Comparison of ENCODE assay signal across 29 cellular contexts in the genomic region with DNA sequence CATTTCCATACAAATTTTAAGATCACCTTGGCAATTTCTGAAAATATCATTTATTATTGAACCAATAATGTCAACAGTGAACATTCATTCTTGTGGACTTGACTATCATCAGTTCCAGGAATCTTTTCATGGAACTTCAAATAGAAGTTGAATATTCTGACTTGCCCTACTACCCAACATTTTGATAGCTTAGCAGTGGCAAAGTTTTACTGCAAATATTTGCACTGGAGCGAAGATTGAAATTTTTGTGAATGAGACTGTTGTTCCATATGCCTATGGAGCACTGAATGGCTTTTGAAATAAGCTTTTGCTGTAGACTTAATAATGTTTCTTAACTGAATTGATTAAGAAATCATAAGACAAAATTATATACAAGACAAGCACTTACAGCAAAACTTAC. TPM values are rescaled to one million over a fixed set of nuclear protein-coding genes. Genes with fewer than 3 reads are reported as not detected.
"Had no signal": no experiment of that assay in that cellular context is flagged by ENCODE, and none has a peak within 500 bp of the region (broad histone marks: within the 10 kb centered on the region; RNA-seq: fewer than 3 reads in every experiment).

No MANE protein-coding gene starts in this region.

- ATAC-seq: stimulated activated effector memory CD8-positive, alpha-beta T cell treated with anti-CD3 and anti-CD28 coated beads, Interleukin-12 subunit alpha, Interleukin-12 subunit beta, amount 100 ng/mL, for 72 hours; stimulated activated memory B cell treated with anti-CD40 and anti-IgM and Interleukin-4, amounts not matched to agents 10 μg/mL and 1 μg/mL and 100 μg/mL, for 72 hours; stimulated activated naive B cell treated with anti-CD40 and anti-IgM and Interleukin-4, amounts not matched to agents 10 μg/mL and 1 μg/mL and 100 μg/mL, for 72 hours; stimulated activated naive CD8-positive, alpha-beta T cell treated with anti-CD3 and anti-CD28 coated beads, Interleukin-15, amount 100 ng/mL, for 72 hours; stimulated activated naive CD8-positive, alpha-beta T cell treated with anti-CD3 and anti-CD28 coated beads, Interleukin-15, Interleukin-2, amounts not matched to agents 100 U/mL and 50 U/mL, for 24 hours; upper lobe of right lung had no signal

- H3K9me3 ChIP-seq: suprapubic skin, testis, thyroid gland, upper lobe of right lung, vagina had no signal

- H3K27ac Mint-ChIP-seq: stimulated activated effector memory CD8-positive, alpha-beta T cell treated with anti-CD3 and anti-CD28 coated beads, Interleukin-12 subunit alpha, Interleukin-12 subunit beta, amount 100 ng/mL, for 72 hours; stimulated activated memory B cell treated with anti-CD40 and anti-IgM and Interleukin-4, amounts not matched to agents 10 μg/mL and 1 μg/mL and 100 μg/mL, for 72 hours; stimulated activated naive B cell treated with anti-CD40 and anti-IgM and Interleukin-4, amounts not matched to agents 10 μg/mL and 1 μg/mL and 100 μg/mL, for 72 hours; stimulated activated naive CD8-positive, alpha-beta T cell treated with anti-CD3 and anti-CD28 coated beads, Interleukin-15, amount 100 ng/mL, for 72 hours; stimulated activated naive CD8-positive, alpha-beta T cell treated with anti-CD3 and anti-CD28 coated beads, Interleukin-15, Interleukin-2, amounts not matched to agents 100 ng/mL and 50 ng/mL, for 24 hours; type B pancreatic cell had no signal

- H3K27me3 ChIP-seq: stomach, suprapubic skin, testis, thyroid gland, tibial artery, tibial nerve, transverse colon, upper lobe of left lung, upper lobe of right lung, uterus, vagina had no signal

- H3K27ac ChIP-seq: stomach, suprapubic skin, testis, thoracic aorta, thyroid gland, tibial artery, tibial nerve, transverse colon, upper lobe of left lung, upper lobe of right lung, uterus, vagina had no signal

- DNase-seq: stimulated activated CD4-positive, alpha-beta T cell treated with anti-CD3 and anti-CD28 coated beads, Interleukin-2, amount 100 ng/mL, for 48 hours; stimulated activated CD4-positive, alpha-beta T cell treated with anti-CD3 and anti-CD28 coated beads, Interleukin-4, amount 100 ng/mL, for 1 hour; stimulated activated CD4-positive, alpha-beta T cell treated with anti-CD3 and anti-CD28 coated beads, Interleukin-4, amount 100 ng/mL, for 24 hours; stimulated activated CD4-positive, alpha-beta T cell treated with anti-CD3 and anti-CD28 coated beads, Interleukin-4, amount 100 ng/mL, for 4 hours; stimulated activated CD8-positive, alpha-beta memory T cell treated with anti-CD3 and anti-CD28 coated beads, Interleukin-4, amount 100 ng/mL, for 48 hours; stimulated activated naive B cell treated with anti-CD40 and anti-IgM and Interleukin-4, amounts not matched to agents 10 μg/mL and 1 μg/mL and 100 μg/mL, for 72 hours; stimulated activated naive CD4-positive, alpha-beta T cell; stimulated activated naive CD4-positive, alpha-beta T cell treated with Interleukin-2 at 50 U/mL for 16 hours; stimulated activated naive CD8-positive, alpha-beta T cell treated with anti-CD3 and anti-CD28 coated beads, Interleukin-15, amount 100 ng/mL, for 72 hours; stimulated activated naive CD8-positive, alpha-beta T cell treated with anti-CD3 and anti-CD28 coated beads, Interleukin-15, Interleukin-2, amounts not matched to agents 100 U/mL and 50 U/mL, for 24 hours; stomach; substantia nigra; testis; thyroid gland; tibial artery; transverse colon; trophoblast cell; upper lobe of left lung; upper lobe of right lung; uterus had no signal

- H3K4me1 Mint-ChIP-seq: stimulated activated effector memory CD8-positive, alpha-beta T cell treated with anti-CD3 and anti-CD28 coated beads, Interleukin-12 subunit alpha, Interleukin-12 subunit beta, amount 100 ng/mL, for 72 hours; stimulated activated memory B cell treated with anti-CD40 and anti-IgM and Interleukin-4, amounts not matched to agents 10 μg/mL and 1 μg/mL and 100 μg/mL, for 72 hours; stimulated activated naive B cell treated with anti-CD40 and anti-IgM and Interleukin-4, amounts not matched to agents 10 μg/mL and 1 μg/mL and 100 μg/mL, for 72 hours; stimulated activated naive CD8-positive, alpha-beta T cell treated with anti-CD3 and anti-CD28 coated beads, Interleukin-15, amount 100 ng/mL, for 72 hours had no signal

- H3K4me3 ChIP-seq: stomach, suprapubic skin, testis, thoracic aorta, thyroid gland, tibial artery, tibial nerve, transverse colon, upper lobe of left lung, upper lobe of right lung, uterus, vagina had no signal

- H3K4me1 ChIP-seq: stomach, suprapubic skin, testis, thyroid gland, tibial artery, tibial nerve, transverse colon, upper lobe of left lung, upper lobe of right lung, uterus, vagina had no signal

- H3K4me3 Mint-ChIP-seq: stimulated activated effector memory CD8-positive, alpha-beta T cell treated with anti-CD3 and anti-CD28 coated beads, Interleukin-12 subunit alpha, Interleukin-12 subunit beta, amount 100 ng/mL, for 72 hours; stimulated activated memory B cell treated with anti-CD40 and anti-IgM and Interleukin-4, amounts not matched to agents 10 μg/mL and 1 μg/mL and 100 μg/mL, for 72 hours; stimulated activated naive B cell treated with anti-CD40 and anti-IgM and Interleukin-4, amounts not matched to agents 10 μg/mL and 1 μg/mL and 100 μg/mL, for 72 hours; stimulated activated naive CD8-positive, alpha-beta T cell treated with anti-CD3 and anti-CD28 coated beads, Interleukin-15, amount 100 ng/mL, for 72 hours; stimulated activated naive CD8-positive, alpha-beta T cell treated with anti-CD3 and anti-CD28 coated beads, Interleukin-15, Interleukin-2, amounts not matched to agents 100 ng/mL and 50 ng/mL, for 24 hours; type B pancreatic cell had no signal

- H3K36me3 Mint-ChIP-seq: stimulated activated effector memory CD8-positive, alpha-beta T cell treated with anti-CD3 and anti-CD28 coated beads, Interleukin-12 subunit alpha, Interleukin-12 subunit beta, amount 100 ng/mL, for 72 hours; type B pancreatic cell had no signal

- FAIRE-seq: urothelium cell line had no signal

- H3K27me3 Mint-ChIP-seq: stimulated activated memory B cell treated with anti-CD40 and anti-IgM and Interleukin-4, amounts not matched to agents 10 μg/mL and 1 μg/mL and 100 μg/mL, for 72 hours; stimulated activated naive CD8-positive, alpha-beta T cell treated with anti-CD3 and anti-CD28 coated beads, Interleukin-15, amount 100 ng/mL, for 72 hours; type B pancreatic cell had no signal

- H3K36me3 ChIP-seq: stomach, suprapubic skin, thoracic aorta, thyroid gland, tibial artery, tibial nerve, transverse colon, upper lobe of left lung, upper lobe of right lung, uterus, vagina had no signal

RNA-seq across cellular contexts. Expression of gene BEND6, which starts 23.6 kb away (rescaled TPM):
- total RNA-seq: suprapubic skin had no signal
